ENCODE assay signal across 19 cellular contexts in genomic region chr18:58069104-58069503, GRCh38. TPM values are rescaled to one million over a fixed set of nuclear protein-coding genes. Genes with fewer than 3 reads are reported as not detected.
DNase-seq lines count a peak whose midpoint lies in the region; ATAC-seq, FAIRE-seq and TF ChIP-seq lines count a peak whose summit lies in the region.
"Had no signal": no experiment of that assay in that cellular context is flagged by ENCODE, and none has a peak within 500 bp of the region (broad histone marks: within the 10 kb centered on the region; RNA-seq: fewer than 3 reads in every experiment).

No MANE protein-coding gene starts in this region.

- POLR2A ChIA-PET in K562 (lab: Yijun Ruan, JAX): interaction anchor here (1.2 to 2.6 kb wide), 2 partner anchors 9 to 11 kb away, joined by 3 to 10 read pairs; no protein-coding TSS in a partner anchor
- POLR2A ChIA-PET in activated CD4-positive, alpha-beta T cell treated with anti-CD3 and anti-CD28 coated beads, Interleukin-2, amount 10 ng/mL, durations not matched to agents 7 days and 5 days (lab: Charles Lee): no interaction called here

- no peaks in the 10 kb centered on the region for H3K9me1 ChIP-seq in K562 (ENCODE audit: control insufficient read depth, insufficient read depth, low read length)

- no TSS peak for BruUV-seq in K562 (replicated peaks; lab: Mats Ljungman, UMichigan)

- H3K9me3 ChIP-seq in right cardiac atrium (ENCODE audit: control insufficient read depth, low read length): no peaks in the 10 kb centered on the region
- no peaks in the 10 kb centered on the region for H3K9me3 ChIP-seq in right atrium auricular region
- H3K9me3 ChIP-seq in K562 (replicated peaks; ENCODE audit: control insufficient read depth, insufficient read depth, low read depth, low read length): no peaks in the 10 kb centered on the region

- 0 out of 2 replicates have a peak, but pooled peaks cover 3% of the 10 kb centered on the region for H4K20me1 ChIP-seq in K562 (replicated peaks; ENCODE audit: control insufficient read depth, insufficient read depth, low read length)

- H2AFZ ChIP-seq in K562 (ENCODE audit: low read depth, low read length): no peak overlapping the region
- H2AFZ ChIP-seq: GM23248 had no signal

- in situ Hi-C loops in K562 (cut with MboI): no loop called here

- FAIRE-seq in K562 (lab: Jason Lieb, UNC) (peak; percentile 85), D721Med (lab: Jason Lieb, UNC) (no peak)

- CTCF ChIA-PET in K562 (lab: Yijun Ruan, JAX; ENCODE audit: low intra/inter-chr PET ratio): no interaction called here
- CTCF ChIA-PET in activated CD4-positive, alpha-beta T cell treated with anti-CD3 and anti-CD28 coated beads, Interleukin-2, amount 10 ng/mL, durations not matched to agents 7 days and 5 days (lab: Charles Lee): interaction anchor here (0.9 to 1.6 kb wide), 3 partner anchors 14 to 106 kb away, joined by 3 to 4 read pairs (median 3); no protein-coding TSS in a partner anchor

- no peak for TF ChIP-seq RAD21 in K562 (CRISPR knock-in tag; conservative IDR thresholded peaks at IDR 0.05 in 1 of 2, IDR thresholded peaks at IDR 0.05 in 1 of 2)

- peaks cover 13% of the 10 kb centered on the region for H3K9me3 Mint-ChIP-seq in mesothelial cell of epicardium
- H3K9me3 Mint-ChIP-seq in activated CD4-positive, alpha-beta T cell treated with anti-CD3 and anti-CD28 coated beads, Interleukin-2, amount 10 ng/mL, durations not matched to agents 7 days and 5 days: no peaks in the 10 kb centered on the region

- peak; percentile 47; the same call in 1 of the 2 replicates for TF ChIP-seq EP300 in K562 (IDR thresholded peaks at IDR 0.05; ENCODE audit: low read length)

- H3K27me3 ChIP-seq in right cardiac atrium (ENCODE audit: control insufficient read depth, insufficient read depth) (no peaks in the 10 kb centered on the region), right atrium auricular region (no peaks in the 10 kb centered on the region), K562 (ENCODE audit: control insufficient read depth in 2 of 2, insufficient read depth in 2 of 2, low read length in 2 of 2) (no peaks in the 10 kb centered on the region)

- TF ChIP-seq POLR2A in K562 (conservative IDR thresholded peaks at IDR 0.05): no peak

- H3K4me1 ChIP-seq in right cardiac atrium (ENCODE audit: control insufficient read depth, insufficient read depth, low read length) (no peaks in the 10 kb centered on the region), right atrium auricular region (no peaks in the 10 kb centered on the region), K562 (replicated peaks in 1 of 2; ENCODE audit: control insufficient read depth in 2 of 2, insufficient read depth in 2 of 2, low read length in 2 of 2) (peaks cover 6 to 22% of the 10 kb centered on the region in 2 experiments; a peak in 4 of 5 replicates)

- peaks cover 21% of the 10 kb centered on the region for H3K36me3 Mint-ChIP-seq in mesothelial cell of epicardium
- H3K36me3 Mint-ChIP-seq in activated CD4-positive, alpha-beta T cell treated with anti-CD3 and anti-CD28 coated beads, Interleukin-2, amount 10 ng/mL, durations not matched to agents 7 days and 5 days (ENCODE audit: low read depth): no peaks in the 10 kb centered on the region
- H3K36me3 Mint-ChIP-seq: CD4-positive, CD25-positive, alpha-beta regulatory T cell; IgD-negative memory B cell had no signal

- intact Hi-C loops in right cardiac atrium (cut with DNase I): no loop called here
- intact Hi-C loops in K562 (cut with micrococcal nuclease): no loop called here

- no peak overlapping the region for H3K27ac ChIP-seq in right cardiac atrium (ENCODE audit: low read length)
- H3K27ac ChIP-seq in right atrium auricular region: no peak overlapping the region
- no peak overlapping the region for H3K27ac ChIP-seq in K562 (ENCODE audit: extremely low read depth, low read depth, low read length)
- H3K27ac ChIP-seq: 22Rv1, GM23248 had no signal

- no peak overlapping the region for H3K4me2 ChIP-seq in K562 (ENCODE audit: insufficient read depth, low read length)

- no peak overlapping the region for H3K4me3 Mint-ChIP-seq in mesothelial cell of epicardium
- no peak overlapping the region for H3K4me3 Mint-ChIP-seq in activated CD4-positive, alpha-beta T cell treated with anti-CD3 and anti-CD28 coated beads, Interleukin-2, amount 10 ng/mL, durations not matched to agents 7 days and 5 days
- H3K4me3 Mint-ChIP-seq: B cell; CD4-positive, CD25-positive, alpha-beta regulatory T cell; IgD-negative memory B cell had no signal

- no peaks in the 10 kb centered on the region for H3K27me3 Mint-ChIP-seq in mesothelial cell of epicardium (ENCODE audit: low read depth)
- peaks cover 13% of the 10 kb centered on the region for H3K27me3 Mint-ChIP-seq in activated CD4-positive, alpha-beta T cell treated with anti-CD3 and anti-CD28 coated beads, Interleukin-2, amount 10 ng/mL, durations not matched to agents 7 days and 5 days
- H3K27me3 Mint-ChIP-seq: B cell, IgD-negative memory B cell had no signal

- DNase-seq in right cardiac atrium: no peak
- no peak for DNase-seq in right atrium auricular region (ENCODE audit: low spot score)
- peak in 1 of 4 experiments; percentile 52 for DNase-seq in K562 (ENCODE audit: extremely low read depth in 1 of 4, low spot score in 3 of 4)
- no peak for DNase-seq in mesothelial cell of epicardium (ENCODE audit: low spot score in 2 of 2, unreplicated experiment in 2 of 2)
- DNase-seq in D721Med (ENCODE audit: insufficient read length, low spot score): no peak
- no peak for DNase-seq in activated CD4-positive, alpha-beta T cell treated with anti-CD3 and anti-CD28 coated beads, Interleukin-2, amount 10 ng/mL, durations not matched to agents 7 days and 5 days
- DNase-seq: CD4-positive, CD25-positive, alpha-beta regulatory T cell; GM23248; NCI-H1105 treated with DMSO at 0.1 percent for 48 hours; NCI-H187; NCI-H345; NCI-H526; RPMI8226; SIG-M5 had no signal

- no peak overlapping the region for H3K9ac ChIP-seq in K562 (ENCODE audit: insufficient read depth in 1 of 2, low read depth in 2 of 2, low read length in 2 of 2)
- H3K9ac ChIP-seq: GM23248 had no signal

- peak; percentile 31 to 44 for ATAC-seq in right cardiac atrium
- ATAC-seq in K562: peak; percentile 79
- no peak for ATAC-seq in HG02884 (IDR thresholded peaks at IDR 0.05; ENCODE audit: unreplicated experiment)
- ATAC-seq in HG02870 (IDR thresholded peaks at IDR 0.05; ENCODE audit: unreplicated experiment): no peak

- H3K36me3 ChIP-seq in right atrium auricular region: no peaks in the 10 kb centered on the region
- no peaks in the 10 kb centered on the region for H3K36me3 ChIP-seq in K562 (ENCODE audit: control insufficient read depth, insufficient read depth, low read length)

- H3K79me2 ChIP-seq in K562 (ENCODE audit: control insufficient read depth, insufficient read depth, low read length): peaks cover 17% of the 10 kb centered on the region; the same call in 2 of the 3 replicates

- TF ChIP-seq CTCF in right atrium auricular region (IDR thresholded peaks at IDR 0.05) (no peak), K562 (IDR thresholded peaks at IDR 0.05 in 2 of 3, conservative IDR thresholded peaks at IDR 0.05 in 1 of 3; ENCODE audit: insufficient read depth in 2 of 3, low read depth in 1 of 3, low read length in 3 of 3) (no peak), mesothelial cell of epicardium (IDR thresholded peaks at IDR 0.05; ENCODE audit: unreplicated experiment) (no peak), D721Med (IDR thresholded peaks at IDR 0.05; ENCODE audit: insufficient read depth, missing control alignments) (no peak)

- peaks cover 22% of the 10 kb centered on the region for H3K4me1 Mint-ChIP-seq in mesothelial cell of epicardium
- no peaks in the 10 kb centered on the region for H3K4me1 Mint-ChIP-seq in activated CD4-positive, alpha-beta T cell treated with anti-CD3 and anti-CD28 coated beads, Interleukin-2, amount 10 ng/mL, durations not matched to agents 7 days and 5 days
- H3K4me1 Mint-ChIP-seq: CD4-positive, CD25-positive, alpha-beta regulatory T cell had no signal

- H3K4me3 ChIP-seq in right cardiac atrium (ENCODE audit: low read length) (no peak overlapping the region), right atrium auricular region (no peak overlapping the region), K562 (no peak overlapping the region)
- H3K4me3 ChIP-seq: GM23248 had no signal

- peak overlapping the region; percentile 70 for H3K27ac Mint-ChIP-seq in mesothelial cell of epicardium
- H3K27ac Mint-ChIP-seq in activated CD4-positive, alpha-beta T cell treated with anti-CD3 and anti-CD28 coated beads, Interleukin-2, amount 10 ng/mL, durations not matched to agents 7 days and 5 days: no peak overlapping the region
- H3K27ac Mint-ChIP-seq: B cell; CD4-positive, CD25-positive, alpha-beta regulatory T cell; IgD-negative memory B cell had no signal

TF ChIP-seq in K562, 482 proteins besides CTCF, POLR2A, EP300 and RAD21 (continues in another document):
- TF ChIP-seq PCBP2 (IDR thresholded peaks at IDR 0.05; ENCODE audit: low read depth, low read length, poor library complexity, severe bottlenecking) (no peak), HNRNPLL (IDR thresholded peaks at IDR 0.05; ENCODE audit: low read depth, low read length, poor library complexity, severe bottlenecking) (no peak), DIDO1 (tag; IDR thresholded peaks at IDR 0.05; ENCODE audit: low read depth) (no peak)

RNA-seq across cellular contexts. Expression of gene NEDD4L, which starts 25.1 kb away (rescaled TPM):
- 10 to 100 TPM; 72.6 to 87.5 (median 76.0) TPM for total RNA-seq in right cardiac atrium
- 25.7 TPM for polyA plus RNA-seq in right cardiac atrium
- total RNA-seq in right atrium auricular region: 10 to 100 TPM; 45.0 to 68.0 TPM
- total RNA-seq in K562 (2011; cell fraction: chromatin; rRNA removed; ENCODE audit: low replicate concordance): 85.7 and 138 TPM in 2 replicates
- 40.2 and 48.4 TPM in 2 replicates for total RNA-seq in K562 (2011; cell fraction: nucleolus; rRNA removed)
- 71.6 and 95.8 TPM in 2 replicates for total RNA-seq in K562 (2011; cell fraction: nucleoplasm; rRNA removed)
- 17.3 and 21.3 TPM in 2 replicates for total RNA-seq in K562 (2014; rRNA removed)
- total RNA-seq in K562 (2014; rRNA removed; fragmentation: Illumina TruSeq; extraction: Trizol): 16.3 and 21.7 TPM in 2 replicates
- 14.4 and 16.5 TPM in 2 replicates for total RNA-seq in K562 (2015; rRNA removed; fragmentation: Illumina TruSeq; extraction: Trizol)
- total RNA-seq in K562 (2021): 32.7 and 33.4 TPM in 2 replicates
- 11.5 and 19.9 TPM in 2 replicates for polyA plus RNA-seq in K562 (2011; rRNA removed)
- 10.1 and 20.6 TPM in 2 replicates for polyA plus RNA-seq in K562 (2011; cell fraction: cytosol; rRNA removed)
- 23.6 and 40.4 TPM in 2 replicates for polyA plus RNA-seq in K562 (2011; cell fraction: nucleus; rRNA removed)
- polyA plus RNA-seq in K562 (2012): 17.9 and 22.9 TPM in 2 replicates
- polyA plus RNA-seq in K562 (2014; fragmentation: Illumina TruSeq; extraction: Trizol): 23.9 and 27.0 TPM in 2 replicates
- 10 to 100 TPM in 1 of 2 experiments, 1 to 10 TPM in 1; 8.1 to 11.1 TPM for polyA plus RNA-seq in K562 (2014; fragmentation: Nextera tagmentation; extraction: Ambion mirVana)
- 22.5 and 25.2 TPM in 2 replicates for polyA plus RNA-seq in K562 (2014; rRNA removed)
- 31.3 and 33.1 TPM in 2 replicates for polyA minus RNA-seq in K562 (2011; rRNA and poly(A)+ RNA removed)
- polyA minus RNA-seq in K562 (2011; cell fraction: cytosol; rRNA and poly(A)+ RNA removed): 15.2 and 15.9 TPM in 2 replicates
- polyA minus RNA-seq in K562 (2011; cell fraction: nucleus; rRNA and poly(A)+ RNA removed): 30.0 and 35.5 TPM in 2 replicates
- 134 to 141 TPM (median 135 TPM) in 3 replicates for total RNA-seq in mesothelial cell of epicardium
- 1 to 10 TPM; 5.6 to 8.1 TPM for total RNA-seq in activated CD4-positive, alpha-beta T cell treated with anti-CD3 and anti-CD28 coated beads, Interleukin-2, amount 10 ng/mL, durations not matched to agents 7 days and 5 days

Comparison
In these comparisons a context has a peak if more than half of its experiments do, and no peak if none do; other contexts are left out.
1. ATAC-seq: peak in right cardiac atrium (2 of 2) and K562 (single experiment); none in HG02884 (single experiment) and HG02870 (single experiment).